Comparison of ENCODE assay signal across 28 cellular contexts in the genomic region with DNA sequence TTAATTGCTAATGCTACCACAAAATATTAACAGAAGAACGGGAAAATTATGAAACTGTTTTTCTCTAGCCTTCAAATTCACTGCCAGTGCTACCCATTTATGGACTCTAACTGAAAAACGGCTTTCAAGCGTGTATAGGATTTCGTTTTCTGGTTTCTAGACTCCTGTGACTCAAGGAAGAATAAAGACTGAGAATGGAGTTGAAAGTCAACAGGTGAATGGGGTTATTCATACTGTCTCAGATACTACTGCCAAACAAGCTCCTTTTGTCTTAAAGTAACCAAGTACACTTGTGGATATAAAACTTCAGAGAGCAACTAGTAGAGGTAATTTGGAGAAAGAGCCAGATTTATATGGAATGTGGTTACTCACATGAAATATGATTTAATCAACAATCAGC.
"Had no signal": no experiment of that assay in that cellular context is flagged by ENCODE, and none has a peak within 500 bp of the region (broad histone marks: within the 10 kb centered on the region; RNA-seq: fewer than 3 reads in every experiment).

No MANE protein-coding gene starts in this region.

- H3K27me3 Mint-ChIP-seq: stimulated activated memory B cell treated with anti-CD40 and anti-IgM and Interleukin-4, amounts not matched to agents 10 μg/mL and 1 μg/mL and 100 μg/mL, for 72 hours; stimulated activated naive CD8-positive, alpha-beta T cell treated with anti-CD3 and anti-CD28 coated beads, Interleukin-15, amount 100 ng/mL, for 72 hours; type B pancreatic cell had no signal

- H3K4me3 ChIP-seq: left ventricle myocardium inferior, lung, ovary, prostate gland, sigmoid colon, smooth muscle cell, tibial nerve, vagina had no signal

- H3K4me1 ChIP-seq: left ventricle myocardium inferior, prostate gland, sigmoid colon, tibial nerve, vagina had no signal

- H3K36me3 ChIP-seq: left ventricle myocardium inferior, ovary, prostate gland, sigmoid colon, tibial nerve, vagina had no signal

- DNase-seq: hypothalamus; immature natural killer cell; kidney; left ventricle myocardium inferior; mesendoderm; naive thymus-derived CD4-positive, alpha-beta T cell; ovary; posterior cingulate gyrus; retina; right cardiac atrium; sigmoid colon; stimulated activated CD4-positive, alpha-beta T cell treated with anti-CD3 and anti-CD28 coated beads, Interleukin-1b, Interleukin-23, amount 100 ng/mL, for 48 hours; stimulated activated CD4-positive, alpha-beta T cell treated with anti-CD3 and anti-CD28 coated beads, Interleukin-2, amount 100 ng/mL, for 48 hours; stimulated activated CD4-positive, alpha-beta T cell treated with anti-CD3 and anti-CD28 coated beads, Interleukin-4, amount 100 ng/mL, for 4 hours; stimulated activated CD8-positive, alpha-beta memory T cell treated with anti-CD3 and anti-CD28 coated beads, Interleukin-4, amount 100 ng/mL, for 48 hours; stimulated activated naive CD4-positive, alpha-beta T cell treated with Interleukin-2 at 50 U/mL for 16 hours; stimulated activated naive CD8-positive, alpha-beta T cell treated with anti-CD3 and anti-CD28 coated beads, Interleukin-15, amount 100 ng/mL, for 72 hours; substantia nigra had no signal

- H3K9me3 ChIP-seq: left ventricle myocardium inferior, ovary, prostate gland, sigmoid colon, tibial nerve, vagina had no signal

- H3K4me1 Mint-ChIP-seq: immature natural killer cell; mesothelial cell of epicardium; naive thymus-derived CD4-positive, alpha-beta T cell; stimulated activated memory B cell treated with anti-CD40 and anti-IgM and Interleukin-4, amounts not matched to agents 10 μg/mL and 1 μg/mL and 100 μg/mL, for 72 hours; stimulated activated naive CD8-positive, alpha-beta T cell treated with anti-CD3 and anti-CD28 coated beads, Interleukin-15, amount 100 ng/mL, for 72 hours had no signal

- H3K27ac ChIP-seq: left ventricle myocardium inferior, ovary, prostate gland, sigmoid colon, tibial nerve, vagina had no signal

- H3K4me2 ChIP-seq: smooth muscle cell had no signal

- H3K9me3 Mint-ChIP-seq: immature natural killer cell; naive thymus-derived CD4-positive, alpha-beta T cell; natural killer cell treated with Interleukin-12 subunit alpha and Interleukin-12 subunit beta and Interleukin-15 and Interleukin-18, amount 100 ng/mL, for 72 hours; stimulated activated memory B cell treated with anti-CD40 and anti-IgM and Interleukin-4, amounts not matched to agents 10 μg/mL and 1 μg/mL and 100 μg/mL, for 72 hours; stimulated activated naive CD8-positive, alpha-beta T cell treated with anti-CD3 and anti-CD28 coated beads, Interleukin-15, amount 100 ng/mL, for 72 hours; type B pancreatic cell had no signal

- H3K36me3 Mint-ChIP-seq: immature natural killer cell; mesothelial cell of epicardium; naive thymus-derived CD4-positive, alpha-beta T cell; natural killer cell treated with Interleukin-12 subunit alpha and Interleukin-12 subunit beta and Interleukin-15 and Interleukin-18, amount 100 ng/mL, for 72 hours; stimulated activated memory B cell treated with anti-CD40 and anti-IgM and Interleukin-4, amounts not matched to agents 10 μg/mL and 1 μg/mL and 100 μg/mL, for 72 hours; type B pancreatic cell had no signal

- FAIRE-seq: islet of Langerhans had no signal

- ATAC-seq: naive thymus-derived CD4-positive, alpha-beta T cell; natural killer cell treated with Interleukin-12 subunit alpha and Interleukin-12 subunit beta and Interleukin-15 and Interleukin-18, amount 100 ng/mL, for 72 hours; right cardiac atrium; stimulated activated memory B cell treated with anti-CD40 and anti-IgM and Interleukin-4, amounts not matched to agents 10 μg/mL and 1 μg/mL and 100 μg/mL, for 72 hours; stimulated activated naive CD8-positive, alpha-beta T cell treated with anti-CD3 and anti-CD28 coated beads, Interleukin-15, amount 100 ng/mL, for 72 hours had no signal

- H3K27me3 ChIP-seq: ovary, sigmoid colon, vagina had no signal

- H3K27ac Mint-ChIP-seq: immature natural killer cell; mesothelial cell of epicardium; naive thymus-derived CD4-positive, alpha-beta T cell; natural killer cell treated with Interleukin-12 subunit alpha and Interleukin-12 subunit beta and Interleukin-15 and Interleukin-18, amount 100 ng/mL, for 72 hours; stimulated activated memory B cell treated with anti-CD40 and anti-IgM and Interleukin-4, amounts not matched to agents 10 μg/mL and 1 μg/mL and 100 μg/mL, for 72 hours; stimulated activated naive CD8-positive, alpha-beta T cell treated with anti-CD3 and anti-CD28 coated beads, Interleukin-15, amount 100 ng/mL, for 72 hours; type B pancreatic cell had no signal

- H3K4me3 Mint-ChIP-seq: immature natural killer cell; mesothelial cell of epicardium; naive thymus-derived CD4-positive, alpha-beta T cell; natural killer cell treated with Interleukin-12 subunit alpha and Interleukin-12 subunit beta and Interleukin-15 and Interleukin-18, amount 100 ng/mL, for 72 hours; stimulated activated memory B cell treated with anti-CD40 and anti-IgM and Interleukin-4, amounts not matched to agents 10 μg/mL and 1 μg/mL and 100 μg/mL, for 72 hours; stimulated activated naive CD8-positive, alpha-beta T cell treated with anti-CD3 and anti-CD28 coated beads, Interleukin-15, amount 100 ng/mL, for 72 hours; type B pancreatic cell had no signal
